1 cellular context compared by ENCODE assay signal in the genomic region with DNA sequence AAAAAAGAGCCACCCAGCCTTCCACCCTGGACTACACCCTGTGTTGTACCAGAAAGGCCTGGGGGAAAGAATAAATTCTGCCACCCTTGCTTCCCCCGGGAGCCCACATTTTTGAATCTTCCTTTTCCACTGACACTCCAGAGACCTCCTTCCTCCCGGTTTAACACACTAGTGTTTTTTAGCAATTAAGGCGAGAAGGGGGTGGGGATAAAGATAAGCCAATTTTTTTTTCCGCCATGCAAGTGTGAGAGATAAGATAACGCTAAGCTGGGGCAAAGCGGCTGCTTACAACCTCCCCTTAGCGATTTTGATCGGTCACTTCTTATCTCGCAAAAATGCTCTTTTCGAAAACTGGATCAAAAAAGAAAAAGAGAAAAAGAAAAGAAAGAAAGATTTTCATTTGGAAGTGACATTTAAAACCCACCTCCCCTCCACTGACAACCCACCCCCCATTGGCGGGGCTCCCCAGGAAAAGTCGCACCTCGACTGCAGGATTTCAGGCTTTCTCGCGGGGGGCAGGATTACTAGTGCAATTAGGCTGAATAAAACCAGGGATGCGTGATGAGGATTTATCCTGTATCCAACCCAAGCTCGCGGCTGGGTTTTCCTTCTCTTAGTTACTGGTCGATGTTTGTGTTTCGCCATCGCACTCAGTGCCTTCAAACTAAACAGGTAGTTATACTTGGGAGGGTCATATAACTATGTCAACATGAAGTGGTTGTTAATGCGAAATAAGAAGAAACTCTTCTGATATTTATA.
TF ChIP-seq lines count a peak whose summit lies in the region.

No MANE protein-coding gene starts in this region.

TF ChIP-seq in K562, 482 proteins besides CTCF, POLR2A, EP300 and RAD21 (continued from another document and continues in another):
- TF ChIP-seq, protein P1, sequence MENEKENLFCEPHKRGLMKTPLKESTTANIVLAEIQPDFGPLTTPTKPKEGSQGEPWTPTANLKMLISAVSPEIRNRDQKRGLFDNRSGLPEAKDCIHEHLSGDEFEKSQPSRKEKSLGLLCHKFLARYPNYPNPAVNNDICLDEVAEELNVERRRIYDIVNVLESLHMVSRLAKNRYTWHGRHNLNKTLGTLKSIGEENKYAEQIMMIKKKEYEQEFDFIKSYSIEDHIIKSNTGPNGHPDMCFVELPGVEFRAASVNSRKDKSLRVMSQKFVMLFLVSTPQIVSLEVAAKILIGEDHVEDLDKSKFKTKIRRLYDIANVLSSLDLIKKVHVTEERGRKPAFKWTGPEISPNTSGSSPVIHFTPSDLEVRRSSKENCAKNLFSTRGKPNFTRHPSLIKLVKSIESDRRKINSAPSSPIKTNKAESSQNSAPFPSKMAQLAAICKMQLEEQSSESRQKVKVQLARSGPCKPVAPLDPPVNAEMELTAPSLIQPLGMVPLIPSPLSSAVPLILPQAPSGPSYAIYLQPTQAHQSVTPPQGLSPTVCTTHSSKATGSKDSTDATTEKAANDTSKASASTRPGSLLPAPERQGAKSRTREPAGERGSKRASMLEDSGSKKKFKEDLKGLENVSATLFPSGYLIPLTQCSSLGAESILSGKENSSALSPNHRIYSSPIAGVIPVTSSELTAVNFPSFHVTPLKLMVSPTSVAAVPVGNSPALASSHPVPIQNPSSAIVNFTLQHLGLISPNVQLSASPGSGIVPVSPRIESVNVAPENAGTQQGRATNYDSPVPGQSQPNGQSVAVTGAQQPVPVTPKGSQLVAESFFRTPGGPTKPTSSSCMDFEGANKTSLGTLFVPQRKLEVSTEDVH (IDR thresholded peaks at IDR 0.05; ENCODE audit: low read depth, partially characterized antibody), result no peak
- no peak for TF ChIP-seq KAT2B (IDR thresholded peaks at IDR 0.05; ENCODE audit: low read depth, low read length)
- no peak for TF ChIP-seq ZBTB17 (CRISPR knock-in tag; IDR thresholded peaks at IDR 0.05)
- no peak for TF ChIP-seq ZC3H11A (IDR thresholded peaks at IDR 0.05; ENCODE audit: low read depth, low read length)
- TF ChIP-seq, protein P2, sequence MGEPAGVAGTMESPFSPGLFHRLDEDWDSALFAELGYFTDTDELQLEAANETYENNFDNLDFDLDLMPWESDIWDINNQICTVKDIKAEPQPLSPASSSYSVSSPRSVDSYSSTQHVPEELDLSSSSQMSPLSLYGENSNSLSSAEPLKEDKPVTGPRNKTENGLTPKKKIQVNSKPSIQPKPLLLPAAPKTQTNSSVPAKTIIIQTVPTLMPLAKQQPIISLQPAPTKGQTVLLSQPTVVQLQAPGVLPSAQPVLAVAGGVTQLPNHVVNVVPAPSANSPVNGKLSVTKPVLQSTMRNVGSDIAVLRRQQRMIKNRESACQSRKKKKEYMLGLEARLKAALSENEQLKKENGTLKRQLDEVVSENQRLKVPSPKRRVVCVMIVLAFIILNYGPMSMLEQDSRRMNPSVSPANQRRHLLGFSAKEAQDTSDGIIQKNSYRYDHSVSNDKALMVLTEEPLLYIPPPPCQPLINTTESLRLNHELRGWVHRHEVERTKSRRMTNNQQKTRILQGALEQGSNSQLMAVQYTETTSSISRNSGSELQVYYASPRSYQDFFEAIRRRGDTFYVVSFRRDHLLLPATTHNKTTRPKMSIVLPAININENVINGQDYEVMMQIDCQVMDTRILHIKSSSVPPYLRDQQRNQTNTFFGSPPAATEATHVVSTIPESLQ (CRISPR knock-in tag; IDR thresholded peaks at IDR 0.05), result no peak
- no peak for TF ChIP-seq LCOR (CRISPR knock-in tag; IDR thresholded peaks at IDR 0.05)
- TF ChIP-seq ETV1 (tag; conservative IDR thresholded peaks at IDR 0.05; ENCODE audit: low read depth), result peak; percentile 32; the same call in 1 of the 2 replicates
- no peak for TF ChIP-seq POLR2G (IDR thresholded peaks at IDR 0.05; ENCODE audit: low read depth, low read length)
- TF ChIP-seq ZNF785 (CRISPR knock-in tag; IDR thresholded peaks at IDR 0.05), result no peak
- TF ChIP-seq KHSRP (IDR thresholded peaks at IDR 0.05), result no peak
- TF ChIP-seq POLR2AphosphoS2 (IDR thresholded peaks at IDR 0.05; ENCODE audit: low read length), result no peak
- no peak for TF ChIP-seq POLR3A (IDR thresholded peaks at IDR 0.05; ENCODE audit: borderline replicate concordance, extremely low read depth, insufficient read depth, insufficient read length)
- peak; percentile 81 for TF ChIP-seq TCF3 (CRISPR knock-in tag; IDR thresholded peaks at IDR 0.05)
- TF ChIP-seq HEY1 (CRISPR knock-in tag; IDR thresholded peaks at IDR 0.05; ENCODE audit: borderline replicate concordance), result no peak
- TF ChIP-seq HNRNPH1 (optimal IDR thresholded peaks at IDR 0.05; ENCODE audit: low read depth, low read length), result no peak
- TF ChIP-seq, protein P3, sequence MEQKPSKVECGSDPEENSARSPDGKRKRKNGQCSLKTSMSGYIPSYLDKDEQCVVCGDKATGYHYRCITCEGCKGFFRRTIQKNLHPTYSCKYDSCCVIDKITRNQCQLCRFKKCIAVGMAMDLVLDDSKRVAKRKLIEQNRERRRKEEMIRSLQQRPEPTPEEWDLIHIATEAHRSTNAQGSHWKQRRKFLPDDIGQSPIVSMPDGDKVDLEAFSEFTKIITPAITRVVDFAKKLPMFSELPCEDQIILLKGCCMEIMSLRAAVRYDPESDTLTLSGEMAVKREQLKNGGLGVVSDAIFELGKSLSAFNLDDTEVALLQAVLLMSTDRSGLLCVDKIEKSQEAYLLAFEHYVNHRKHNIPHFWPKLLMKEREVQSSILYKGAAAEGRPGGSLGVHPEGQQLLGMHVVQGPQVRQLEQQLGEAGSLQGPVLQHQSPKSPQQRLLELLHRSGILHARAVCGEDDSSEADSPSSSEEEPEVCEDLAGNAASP (IDR thresholded peaks at IDR 0.05), result no peak
- no peak for TF ChIP-seq NR3C1 (CRISPR knock-in tag; IDR thresholded peaks at IDR 0.05)
- TF ChIP-seq, protein P4, sequence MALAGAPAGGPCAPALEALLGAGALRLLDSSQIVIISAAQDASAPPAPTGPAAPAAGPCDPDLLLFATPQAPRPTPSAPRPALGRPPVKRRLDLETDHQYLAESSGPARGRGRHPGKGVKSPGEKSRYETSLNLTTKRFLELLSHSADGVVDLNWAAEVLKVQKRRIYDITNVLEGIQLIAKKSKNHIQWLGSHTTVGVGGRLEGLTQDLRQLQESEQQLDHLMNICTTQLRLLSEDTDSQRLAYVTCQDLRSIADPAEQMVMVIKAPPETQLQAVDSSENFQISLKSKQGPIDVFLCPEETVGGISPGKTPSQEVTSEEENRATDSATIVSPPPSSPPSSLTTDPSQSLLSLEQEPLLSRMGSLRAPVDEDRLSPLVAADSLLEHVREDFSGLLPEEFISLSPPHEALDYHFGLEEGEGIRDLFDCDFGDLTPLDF (CRISPR knock-in tag; IDR thresholded peaks at IDR 0.05), result no peak
- no peak for TF ChIP-seq MAFK (IDR thresholded peaks at IDR 0.05; ENCODE audit: low read length)
- no peak for TF ChIP-seq ZNF274 (IDR thresholded peaks at IDR 0.05; ENCODE audit: borderline replicate concordance, low read depth, low read length)
- TF ChIP-seq MCM3 (IDR thresholded peaks at IDR 0.05), result no peak
- no peak for TF ChIP-seq TARDBP (IDR thresholded peaks at IDR 0.05)
- TF ChIP-seq ZNF12 (CRISPR knock-in tag; IDR thresholded peaks at IDR 0.05), result no peak
- TF ChIP-seq DNMT1 (IDR thresholded peaks at IDR 0.05), result no peak
- no peak for TF ChIP-seq BCL6 (CRISPR knock-in tag; IDR thresholded peaks at IDR 0.05)
- TF ChIP-seq, protein P5, sequence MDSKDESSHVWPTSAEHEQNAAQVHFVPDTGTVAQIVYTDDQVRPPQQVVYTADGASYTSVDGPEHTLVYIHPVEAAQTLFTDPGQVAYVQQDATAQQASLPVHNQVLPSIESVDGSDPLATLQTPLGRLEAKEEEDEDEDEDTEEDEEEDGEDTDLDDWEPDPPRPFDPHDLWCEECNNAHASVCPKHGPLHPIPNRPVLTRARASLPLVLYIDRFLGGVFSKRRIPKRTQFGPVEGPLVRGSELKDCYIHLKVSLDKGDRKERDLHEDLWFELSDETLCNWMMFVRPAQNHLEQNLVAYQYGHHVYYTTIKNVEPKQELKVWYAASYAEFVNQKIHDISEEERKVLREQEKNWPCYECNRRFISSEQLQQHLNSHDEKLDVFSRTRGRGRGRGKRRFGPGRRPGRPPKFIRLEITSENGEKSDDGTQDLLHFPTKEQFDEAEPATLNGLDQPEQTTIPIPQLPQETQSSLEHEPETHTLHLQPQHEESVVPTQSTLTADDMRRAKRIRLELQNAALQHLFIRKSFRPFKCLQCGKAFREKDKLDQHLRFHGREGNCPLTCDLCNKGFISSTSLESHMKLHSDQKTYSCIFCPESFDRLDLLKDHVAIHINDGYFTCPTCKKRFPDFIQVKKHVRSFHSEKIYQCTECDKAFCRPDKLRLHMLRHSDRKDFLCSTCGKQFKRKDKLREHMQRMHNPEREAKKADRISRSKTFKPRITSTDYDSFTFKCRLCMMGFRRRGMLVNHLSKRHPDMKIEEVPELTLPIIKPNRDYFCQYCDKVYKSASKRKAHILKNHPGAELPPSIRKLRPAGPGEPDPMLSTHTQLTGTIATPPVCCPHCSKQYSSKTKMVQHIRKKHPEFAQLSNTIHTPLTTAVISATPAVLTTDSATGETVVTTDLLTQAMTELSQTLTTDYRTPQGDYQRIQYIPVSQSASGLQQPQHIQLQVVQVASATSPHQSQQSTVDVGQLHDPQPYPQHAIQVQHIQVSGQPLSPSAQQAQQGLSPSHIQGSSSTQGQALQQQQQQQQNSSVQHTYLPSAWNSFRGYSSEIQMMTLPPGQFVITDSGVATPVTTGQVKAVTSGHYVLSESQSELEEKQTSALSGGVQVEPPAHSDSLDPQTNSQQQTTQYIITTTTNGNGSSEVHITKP (IDR thresholded peaks at IDR 0.05; ENCODE audit: partially characterized antibody), result peak; percentile 23
- TF ChIP-seq ZKSCAN3 (CRISPR knock-in tag; IDR thresholded peaks at IDR 0.05), result no peak
- TF ChIP-seq E2F3 (CRISPR knock-in tag; IDR thresholded peaks at IDR 0.05), result no peak
- peak; percentile 53; the same call in 1 of the 2 replicates for TF ChIP-seq POLR2AphosphoS5 (IDR thresholded peaks at IDR 0.05; ENCODE audit: control insufficient read depth, insufficient read depth, low read depth, low read length)
- TF ChIP-seq ILF3 (IDR thresholded peaks at IDR 0.05; ENCODE audit: borderline replicate concordance), result no peak
- no peak for TF ChIP-seq RBM15 (IDR thresholded peaks at IDR 0.05; ENCODE audit: insufficient read depth, low read length)
- TF ChIP-seq, protein P6, sequence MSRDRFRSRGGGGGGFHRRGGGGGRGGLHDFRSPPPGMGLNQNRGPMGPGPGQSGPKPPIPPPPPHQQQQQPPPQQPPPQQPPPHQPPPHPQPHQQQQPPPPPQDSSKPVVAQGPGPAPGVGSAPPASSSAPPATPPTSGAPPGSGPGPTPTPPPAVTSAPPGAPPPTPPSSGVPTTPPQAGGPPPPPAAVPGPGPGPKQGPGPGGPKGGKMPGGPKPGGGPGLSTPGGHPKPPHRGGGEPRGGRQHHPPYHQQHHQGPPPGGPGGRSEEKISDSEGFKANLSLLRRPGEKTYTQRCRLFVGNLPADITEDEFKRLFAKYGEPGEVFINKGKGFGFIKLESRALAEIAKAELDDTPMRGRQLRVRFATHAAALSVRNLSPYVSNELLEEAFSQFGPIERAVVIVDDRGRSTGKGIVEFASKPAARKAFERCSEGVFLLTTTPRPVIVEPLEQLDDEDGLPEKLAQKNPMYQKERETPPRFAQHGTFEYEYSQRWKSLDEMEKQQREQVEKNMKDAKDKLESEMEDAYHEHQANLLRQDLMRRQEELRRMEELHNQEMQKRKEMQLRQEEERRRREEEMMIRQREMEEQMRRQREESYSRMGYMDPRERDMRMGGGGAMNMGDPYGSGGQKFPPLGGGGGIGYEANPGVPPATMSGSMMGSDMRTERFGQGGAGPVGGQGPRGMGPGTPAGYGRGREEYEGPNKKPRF (IDR thresholded peaks at IDR 0.05; ENCODE audit: low read depth, low read length), result no peak
- peak; percentile 64; the same call in 1 of the 2 replicates for TF ChIP-seq MBD2 (IDR thresholded peaks at IDR 0.05; ENCODE audit: borderline replicate concordance, low read depth)
- TF ChIP-seq, protein P7, sequence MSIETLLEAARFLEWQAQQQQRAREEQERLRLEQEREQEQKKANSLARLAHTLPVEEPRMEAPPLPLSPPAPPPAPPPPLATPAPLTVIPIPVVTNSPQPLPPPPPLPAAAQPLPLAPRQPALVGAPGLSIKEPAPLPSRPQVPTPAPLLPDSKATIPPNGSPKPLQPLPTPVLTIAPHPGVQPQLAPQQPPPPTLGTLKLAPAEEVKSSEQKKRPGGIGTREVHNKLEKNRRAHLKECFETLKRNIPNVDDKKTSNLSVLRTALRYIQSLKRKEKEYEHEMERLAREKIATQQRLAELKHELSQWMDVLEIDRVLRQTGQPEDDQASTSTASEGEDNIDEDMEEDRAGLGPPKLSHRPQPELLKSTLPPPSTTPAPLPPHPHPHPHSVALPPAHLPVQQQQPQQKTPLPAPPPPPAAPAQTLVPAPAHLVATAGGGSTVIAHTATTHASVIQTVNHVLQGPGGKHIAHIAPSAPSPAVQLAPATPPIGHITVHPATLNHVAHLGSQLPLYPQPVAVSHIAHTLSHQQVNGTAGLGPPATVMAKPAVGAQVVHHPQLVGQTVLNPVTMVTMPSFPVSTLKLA (conservative IDR thresholded peaks at IDR 0.05), result 0 out of 4 replicates have a peak, but pooled peaks of 1 of the 2 experiments have one; percentile 22
- no peak for TF ChIP-seq ZNF24 (IDR thresholded peaks at IDR 0.05)
- peak; percentile 74 for TF ChIP-seq LEF1 (IDR thresholded peaks at IDR 0.05)
- TF ChIP-seq GTF2E2 (tag; IDR thresholded peaks at IDR 0.05), result no peak
- TF ChIP-seq ZNF830 (CRISPR knock-in tag; IDR thresholded peaks at IDR 0.05), result no peak
- TF ChIP-seq ZNF696 (CRISPR knock-in tag; conservative IDR thresholded peaks at IDR 0.05), result no peak
- peak; percentile 86 for TF ChIP-seq CCNT2 (IDR thresholded peaks at IDR 0.05; ENCODE audit: borderline replicate concordance, extremely low read depth, insufficient read length, low read depth, low read length)
- TF ChIP-seq HNRNPLL (IDR thresholded peaks at IDR 0.05; ENCODE audit: low read depth, low read length, poor library complexity, severe bottlenecking), result no peak
- TF ChIP-seq PHB2 (IDR thresholded peaks at IDR 0.05; ENCODE audit: low read depth), result no peak
- TF ChIP-seq ZFPM2 (CRISPR knock-in tag; IDR thresholded peaks at IDR 0.05), result no peak
- no peak for TF ChIP-seq DACH1 (IDR thresholded peaks at IDR 0.05; ENCODE audit: partially characterized antibody)
- TF ChIP-seq, protein P8, sequence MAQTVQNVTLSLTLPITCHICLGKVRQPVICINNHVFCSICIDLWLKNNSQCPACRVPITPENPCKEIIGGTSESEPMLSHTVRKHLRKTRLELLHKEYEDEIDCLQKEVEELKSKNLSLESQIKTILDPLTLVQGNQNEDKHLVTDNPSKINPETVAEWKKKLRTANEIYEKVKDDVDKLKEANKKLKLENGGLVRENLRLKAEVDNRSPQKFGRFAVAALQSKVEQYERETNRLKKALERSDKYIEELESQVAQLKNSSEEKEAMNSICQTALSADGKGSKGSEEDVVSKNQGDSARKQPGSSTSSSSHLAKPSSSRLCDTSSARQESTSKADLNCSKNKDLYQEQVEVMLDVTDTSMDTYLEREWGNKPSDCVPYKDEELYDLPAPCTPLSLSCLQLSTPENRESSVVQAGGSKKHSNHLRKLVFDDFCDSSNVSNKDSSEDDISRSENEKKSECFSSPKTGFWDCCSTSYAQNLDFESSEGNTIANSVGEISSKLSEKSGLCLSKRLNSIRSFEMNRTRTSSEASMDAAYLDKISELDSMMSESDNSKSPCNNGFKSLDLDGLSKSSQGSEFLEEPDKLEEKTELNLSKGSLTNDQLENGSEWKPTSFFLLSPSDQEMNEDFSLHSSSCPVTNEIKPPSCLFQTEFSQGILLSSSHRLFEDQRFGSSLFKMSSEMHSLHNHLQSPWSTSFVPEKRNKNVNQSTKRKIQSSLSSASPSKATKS (CRISPR knock-in tag; IDR thresholded peaks at IDR 0.05), result no peak
